8 cellular contexts compared by ENCODE assay signal in genomic region chr6:129598244-129599187, GRCh38.
A peak's percentile ranks its signal among the peaks of the same experiment; 100 is the strongest.
DNase-seq lines count a peak whose midpoint lies in the region; ATAC-seq and TF ChIP-seq lines count a peak whose summit lies in the region.

No MANE protein-coding gene starts in this region.

- no peaks in the 10 kb centered on the region for H3K36me3 Mint-ChIP-seq in naive B cell

- no peak for TF ChIP-seq EP300 in SK-N-SH (IDR thresholded peaks at IDR 0.05; ENCODE audit: borderline replicate concordance in 1 of 2, low read depth in 1 of 2, low read length in 1 of 2)

- no peak overlapping the region for H3K4me3 ChIP-seq in GM12864 (ENCODE audit: low read depth, low read length)
- H3K4me3 ChIP-seq in SK-N-SH (ENCODE audit: low read depth in 2 of 2, low read length in 1 of 2), result no peak overlapping the region
- H3K4me3 ChIP-seq in epithelial cell of proximal tubule (ENCODE audit: low read depth, low read length), result no peak overlapping the region

- no peaks in the 10 kb centered on the region for H3K27me3 ChIP-seq in SK-N-SH (ENCODE audit: insufficient read depth)

- H3K9me2 ChIP-seq in SK-N-SH, result no peaks in the 10 kb centered on the region

- no peaks in the 10 kb centered on the region for H3K9me3 ChIP-seq in SK-N-SH

- no peak overlapping the region for H3K9ac ChIP-seq in SK-N-SH

- no peak overlapping the region for H2AFZ ChIP-seq in SK-N-SH (ENCODE audit: low read depth)

- H3K36me3 ChIP-seq in SK-N-SH (replicated peaks in 1 of 2; ENCODE audit: control insufficient read depth in 1 of 2, insufficient read depth in 2 of 2, low read length in 1 of 2), result peaks cover 15 to 86% of the 10 kb centered on the region in 2 experiments

- no peaks in the 10 kb centered on the region for H4K20me1 ChIP-seq in SK-N-SH (ENCODE audit: insufficient read depth)

- POLR2A ChIA-PET in SK-N-SH (lab: Yijun Ruan, JAX), result no interaction called here

- TF ChIP-seq CTCF in GM12864 (IDR thresholded peaks at IDR 0.05; ENCODE audit: low read depth, low read length, missing control alignments), result peak; percentile 58
- peak; percentile 89 for TF ChIP-seq CTCF in SK-N-SH (IDR thresholded peaks at IDR 0.05)
- TF ChIP-seq CTCF in epithelial cell of proximal tubule (conservative IDR thresholded peaks at IDR 0.05; ENCODE audit: low read depth, low read length), result peak; percentile 79

- H3F3A ChIP-seq in SK-N-SH (replicated peaks; ENCODE audit: insufficient read depth), result peaks cover 19% of the 10 kb centered on the region

- no peak for TF ChIP-seq POLR2A in GM18505 (IDR thresholded peaks at IDR 0.05; ENCODE audit: borderline replicate concordance, extremely low read depth, insufficient read depth, insufficient read length)

- H3K27me3 Mint-ChIP-seq in naive B cell, result no peaks in the 10 kb centered on the region

- peak; percentile 57 for ATAC-seq in HG02642 (IDR thresholded peaks at IDR 0.05; ENCODE audit: poor library complexity, unreplicated experiment)
- ATAC-seq in naive B cell (ENCODE audit: low read depth in 2 of 2), result peak; percentile 78 to 85
- ATAC-seq in GM18505 (IDR thresholded peaks at IDR 0.05; ENCODE audit: unreplicated experiment), result no peak

- peak overlapping the region in 1 of 8 donors; percentile 27 for H3K4me3 Mint-ChIP-seq in naive B cell

- H3K4me1 Mint-ChIP-seq in naive B cell, result peaks cover 3 to 10% (median 5%) of the 10 kb centered on the region in 3 donors

- no peak overlapping the region; a peak in 1 of 4 replicates for H3K27ac ChIP-seq in SK-N-SH (ENCODE audit: low read depth in 2 of 2, low read length in 1 of 2)

- H3K79me2 ChIP-seq in SK-N-SH (ENCODE audit: insufficient read depth), result peaks cover 7% of the 10 kb centered on the region

- no peaks in the 10 kb centered on the region for H3K9me3 Mint-ChIP-seq in naive B cell

- H3K4me2 ChIP-seq in SK-N-SH, result no peak overlapping the region

- peak; percentile 67 for DNase-seq in A172 (ENCODE audit: low spot score)
- peak; percentile 60 for DNase-seq in GM12864 (ENCODE audit: low read depth)
- DNase-seq in NCI-H1105 (lab: John Stamatoyannopoulos, UW), result peak; percentile 65
- DNase-seq in SK-N-SH, result peak; percentile 21
- DNase-seq in epithelial cell of proximal tubule (ENCODE audit: low read depth), result no peak
- DNase-seq in naive B cell, result peak; percentile 65

- WGBS in SK-N-SH (ENCODE audit: low lambda C conversion rate), result 54% methylated on average over 6 of the region's 6 CpGs

- peak overlapping the region in 2 of 6 donors; percentile 30 to 57 for H3K27ac Mint-ChIP-seq in naive B cell

- CTCF ChIA-PET in SK-N-SH (lab: Yijun Ruan, JAX), result interaction anchor here (0.6 to 2.3 kb wide), 43 partner anchors 9 to 1958 kb away, joined by 3 to 19 read pairs (median 4); no protein-coding TSS in a partner anchor

- peaks cover 0 to 6% of the 10 kb centered on the region in 2 experiments; a peak in 1 of 4 replicates for H3K4me1 ChIP-seq in SK-N-SH (ENCODE audit: control insufficient read depth in 1 of 2, insufficient read depth in 2 of 2, low read depth in 1 of 2, low read length in 1 of 2)

- TF ChIP-seq RAD21 in SK-N-SH (IDR thresholded peaks at IDR 0.05; ENCODE audit: low read length), result peak; percentile 87

TF ChIP-seq in SK-N-SH, 30 proteins besides CTCF, POLR2A, EP300 and RAD21:
- TF ChIP-seq SMC3 (IDR thresholded peaks at IDR 0.05; ENCODE audit: low read depth, low read length) (peak; percentile 78), EZH2phosphoT487 (IDR thresholded peaks at IDR 0.05; ENCODE audit: borderline replicate concordance, low read depth) (no peak), ELF1 (IDR thresholded peaks at IDR 0.05) (no peak)
